ENCODE assay signal across 3 cellular contexts in the genomic region with DNA sequence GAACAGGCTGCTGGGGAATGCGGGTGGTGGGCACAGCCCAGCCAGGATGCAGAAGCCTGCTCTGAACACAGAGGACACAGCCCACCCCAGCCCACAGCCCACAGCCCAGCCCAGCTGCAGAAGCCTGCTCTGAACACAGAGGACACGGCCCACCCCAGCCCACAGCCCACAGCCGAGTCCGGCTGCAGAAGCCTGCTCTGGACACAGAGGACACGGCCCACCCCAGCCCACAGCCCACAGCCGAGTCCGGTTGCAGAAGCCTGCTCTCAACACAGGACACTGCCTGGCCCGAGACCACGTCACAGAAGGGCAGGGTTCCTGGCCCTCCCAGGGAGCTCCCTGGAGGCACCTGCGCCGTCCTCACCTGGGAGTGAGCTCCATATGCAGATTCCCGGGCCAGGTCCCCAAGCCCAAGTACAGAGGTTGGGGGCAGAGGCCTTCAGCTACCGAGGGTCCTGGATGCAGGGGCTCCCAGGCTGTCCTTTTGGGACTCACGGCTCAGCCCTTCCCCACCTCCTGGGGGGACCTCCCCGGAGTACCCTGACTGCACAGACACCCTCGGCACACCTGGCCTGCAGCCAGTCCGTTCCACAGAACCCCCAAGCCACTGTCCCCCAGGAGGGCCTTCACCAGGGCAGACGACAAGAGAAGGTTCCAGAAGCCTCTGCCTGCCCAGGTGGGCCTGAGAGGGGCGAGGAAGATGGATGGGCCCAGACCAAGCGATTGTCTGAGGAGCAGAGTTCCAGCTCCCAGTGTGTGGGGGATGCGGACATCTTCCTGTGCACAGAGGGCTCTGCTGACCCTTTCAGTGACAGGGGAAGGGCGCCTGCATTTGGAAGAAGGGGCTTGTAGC.
TF ChIP-seq lines count a peak whose summit lies in the region.

No MANE protein-coding gene starts in this region.

TF ChIP-seq in SK-N-SH treated with all-trans-retinoic acid at 6 μM for 48 hours, 23 proteins besides CTCF, POLR2A, EP300 and RAD21 (continues in another document):
- TF ChIP-seq SNAI2 (CRISPR knock-in tag; IDR thresholded peaks at IDR 0.05) (no peak), ESRRG (CRISPR knock-in tag; IDR thresholded peaks at IDR 0.05) (no peak), RARB (CRISPR knock-in tag; IDR thresholded peaks at IDR 0.05) (no peak), ZFP30 (CRISPR knock-in tag; IDR thresholded peaks at IDR 0.05) (no peak), CSDC2 (CRISPR knock-in tag; IDR thresholded peaks at IDR 0.05) (no peak), GLIS3 (CRISPR knock-in tag; IDR thresholded peaks at IDR 0.05) (no peak), PPARA (CRISPR knock-in tag; IDR thresholded peaks at IDR 0.05; ENCODE audit: borderline replicate concordance) (no peak), OSR1 (CRISPR knock-in tag; IDR thresholded peaks at IDR 0.05) (no peak), TSHZ2 (CRISPR knock-in tag; IDR thresholded peaks at IDR 0.05) (no peak)
- TF ChIP-seq, protein P1, sequence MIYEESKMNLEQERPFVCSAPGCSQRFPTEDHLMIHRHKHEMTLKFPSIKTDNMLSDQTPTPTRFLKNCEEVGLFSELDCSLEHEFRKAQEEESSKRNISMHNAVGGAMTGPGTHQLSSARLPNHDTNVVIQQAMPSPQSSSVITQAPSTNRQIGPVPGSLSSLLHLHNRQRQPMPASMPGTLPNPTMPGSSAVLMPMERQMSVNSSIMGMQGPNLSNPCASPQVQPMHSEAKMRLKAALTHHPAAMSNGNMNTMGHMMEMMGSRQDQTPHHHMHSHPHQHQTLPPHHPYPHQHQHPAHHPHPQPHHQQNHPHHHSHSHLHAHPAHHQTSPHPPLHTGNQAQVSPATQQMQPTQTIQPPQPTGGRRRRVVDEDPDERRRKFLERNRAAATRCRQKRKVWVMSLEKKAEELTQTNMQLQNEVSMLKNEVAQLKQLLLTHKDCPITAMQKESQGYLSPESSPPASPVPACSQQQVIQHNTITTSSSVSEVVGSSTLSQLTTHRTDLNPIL (CRISPR knock-in tag; IDR thresholded peaks at IDR 0.05; ENCODE audit: low read depth) = no peak
- TF ChIP-seq, protein P2, sequence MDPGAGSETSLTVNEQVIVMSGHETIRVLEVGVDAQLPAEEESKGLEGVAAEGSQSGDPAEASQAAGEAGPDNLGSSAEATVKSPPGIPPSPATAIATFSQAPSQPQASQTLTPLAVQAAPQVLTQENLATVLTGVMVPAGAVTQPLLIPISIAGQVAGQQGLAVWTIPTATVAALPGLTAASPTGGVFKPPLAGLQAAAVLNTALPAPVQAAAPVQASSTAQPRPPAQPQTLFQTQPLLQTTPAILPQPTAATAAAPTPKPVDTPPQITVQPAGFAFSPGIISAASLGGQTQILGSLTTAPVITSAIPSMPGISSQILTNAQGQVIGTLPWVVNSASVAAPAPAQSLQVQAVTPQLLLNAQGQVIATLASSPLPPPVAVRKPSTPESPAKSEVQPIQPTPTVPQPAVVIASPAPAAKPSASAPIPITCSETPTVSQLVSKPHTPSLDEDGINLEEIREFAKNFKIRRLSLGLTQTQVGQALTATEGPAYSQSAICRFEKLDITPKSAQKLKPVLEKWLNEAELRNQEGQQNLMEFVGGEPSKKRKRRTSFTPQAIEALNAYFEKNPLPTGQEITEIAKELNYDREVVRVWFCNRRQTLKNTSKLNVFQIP (CRISPR knock-in tag; IDR thresholded peaks at IDR 0.05; ENCODE audit: borderline replicate concordance, low read depth) = no peak

TF ChIP-seq in SK-N-SH, 30 proteins besides CTCF, POLR2A, EP300 and RAD21:
- no peak for TF ChIP-seq PBX3 (IDR thresholded peaks at IDR 0.05)
- TF ChIP-seq RXRA (IDR thresholded peaks at IDR 0.05; ENCODE audit: borderline replicate concordance, low read depth) = no peak
- no peak for TF ChIP-seq MEF2A (IDR thresholded peaks at IDR 0.05; ENCODE audit: borderline replicate concordance, low read depth)
- TF ChIP-seq CHD2 (IDR thresholded peaks at IDR 0.05; ENCODE audit: low read length, partially characterized antibody) = no peak
- no peak for TF ChIP-seq ELF1 (IDR thresholded peaks at IDR 0.05)
- TF ChIP-seq, protein P3, sequence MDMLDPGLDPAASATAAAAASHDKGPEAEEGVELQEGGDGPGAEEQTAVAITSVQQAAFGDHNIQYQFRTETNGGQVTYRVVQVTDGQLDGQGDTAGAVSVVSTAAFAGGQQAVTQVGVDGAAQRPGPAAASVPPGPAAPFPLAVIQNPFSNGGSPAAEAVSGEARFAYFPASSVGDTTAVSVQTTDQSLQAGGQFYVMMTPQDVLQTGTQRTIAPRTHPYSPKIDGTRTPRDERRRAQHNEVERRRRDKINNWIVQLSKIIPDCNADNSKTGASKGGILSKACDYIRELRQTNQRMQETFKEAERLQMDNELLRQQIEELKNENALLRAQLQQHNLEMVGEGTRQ (IDR thresholded peaks at IDR 0.05; ENCODE audit: borderline replicate concordance, low read depth, low read length) = no peak
- TF ChIP-seq SIN3A (IDR thresholded peaks at IDR 0.05; ENCODE audit: borderline replicate concordance, low read depth, low read length) = no peak
- TF ChIP-seq TCF12 (IDR thresholded peaks at IDR 0.05) = no peak
- TF ChIP-seq FOXJ3 (CRISPR knock-in tag; IDR thresholded peaks at IDR 0.05) = no peak
- TF ChIP-seq RCOR1 (IDR thresholded peaks at IDR 0.05; ENCODE audit: low read length) = no peak
- no peak for TF ChIP-seq GATA2 (CRISPR knock-in tag; IDR thresholded peaks at IDR 0.05)
- no peak for TF ChIP-seq EZH2phosphoT487 (IDR thresholded peaks at IDR 0.05; ENCODE audit: borderline replicate concordance, low read depth)
- no peak for TF ChIP-seq MXI1 (IDR thresholded peaks at IDR 0.05; ENCODE audit: low read depth, low read length)
- TF ChIP-seq TEAD4 (IDR thresholded peaks at IDR 0.05; ENCODE audit: borderline replicate concordance, insufficient read depth) = no peak
- no peak for TF ChIP-seq TAF1 (IDR thresholded peaks at IDR 0.05; ENCODE audit: borderline replicate concordance, low read depth, low read length)
- TF ChIP-seq ZBTB33 (IDR thresholded peaks at IDR 0.05; ENCODE audit: borderline replicate concordance, low read depth) = no peak

TF ChIP-seq in HepG2, 621 proteins besides CTCF, POLR2A, EP300 and RAD21:
- TF ChIP-seq ZFY (CRISPR knock-in tag; IDR thresholded peaks at IDR 0.05) = no peak
- TF ChIP-seq NR2F6 (IDR thresholded peaks at IDR 0.05) = no peak
- TF ChIP-seq NR2F6 (CRISPR knock-in tag; IDR thresholded peaks at IDR 0.05) = no peak
- TF ChIP-seq ZFP41 (CRISPR knock-in tag; IDR thresholded peaks at IDR 0.05; ENCODE audit: borderline replicate concordance) = no peak
- no peak for TF ChIP-seq SOX6 (IDR thresholded peaks at IDR 0.05)
- TF ChIP-seq SOX6 (CRISPR knock-in tag; IDR thresholded peaks at IDR 0.05) = no peak
- no peak for TF ChIP-seq YEATS4 (CRISPR knock-in tag; IDR thresholded peaks at IDR 0.05; ENCODE audit: borderline replicate concordance)
- no peak for TF ChIP-seq ZNF883 (CRISPR knock-in tag; IDR thresholded peaks at IDR 0.05; ENCODE audit: not compliant biosample characterization)
- TF ChIP-seq, protein P4, sequence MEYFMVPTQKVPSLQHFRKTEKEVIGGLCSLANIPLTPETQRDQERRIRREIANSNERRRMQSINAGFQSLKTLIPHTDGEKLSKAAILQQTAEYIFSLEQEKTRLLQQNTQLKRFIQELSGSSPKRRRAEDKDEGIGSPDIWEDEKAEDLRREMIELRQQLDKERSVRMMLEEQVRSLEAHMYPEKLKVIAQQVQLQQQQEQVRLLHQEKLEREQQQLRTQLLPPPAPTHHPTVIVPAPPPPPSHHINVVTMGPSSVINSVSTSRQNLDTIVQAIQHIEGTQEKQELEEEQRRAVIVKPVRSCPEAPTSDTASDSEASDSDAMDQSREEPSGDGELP (IDR thresholded peaks at IDR 0.05; ENCODE audit: borderline replicate concordance, low read depth) = no peak
- no peak for TF ChIP-seq SAP130 (CRISPR knock-in tag; IDR thresholded peaks at IDR 0.05; ENCODE audit: low read depth)
- no peak for TF ChIP-seq TMF1 (CRISPR knock-in tag; IDR thresholded peaks at IDR 0.05; ENCODE audit: low read depth)
- no peak for TF ChIP-seq ZNF563 (CRISPR knock-in tag; IDR thresholded peaks at IDR 0.05)
